In the genomic region with DNA sequence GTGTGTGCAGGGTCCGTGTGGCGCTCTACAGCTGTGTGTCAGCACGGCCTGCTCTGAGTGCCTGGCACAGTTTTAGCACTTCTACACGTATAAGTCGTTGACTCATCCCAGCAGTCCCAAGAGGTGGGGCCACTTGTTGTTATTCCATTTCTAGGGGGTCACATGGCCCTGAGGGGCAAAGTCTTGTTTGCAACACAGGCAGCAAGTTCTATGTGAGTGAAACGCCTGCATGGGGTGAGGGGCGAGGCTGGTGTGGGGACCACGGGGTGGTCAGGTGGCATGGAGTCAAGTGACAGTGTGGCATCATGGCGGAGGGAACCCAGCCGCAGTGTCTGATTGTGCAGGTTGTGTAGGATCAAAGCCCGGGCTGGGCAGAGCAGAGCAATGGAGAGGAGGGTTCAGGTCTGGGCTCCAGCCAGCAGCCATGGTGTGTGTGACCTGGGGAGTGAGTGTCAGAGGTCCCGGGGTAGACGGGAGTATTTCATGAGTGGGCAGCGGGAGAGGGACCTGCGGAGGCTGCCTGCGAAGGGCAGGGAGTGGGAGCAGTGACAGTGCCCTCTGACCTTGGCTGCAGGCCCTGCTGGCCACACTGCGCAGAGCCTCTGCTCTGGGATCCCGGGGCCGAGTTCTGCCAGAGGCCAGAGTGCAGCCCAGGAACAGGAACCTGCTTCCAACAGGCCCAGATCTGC, we compare ENCODE assay signal across 1 cellular context.
TF ChIP-seq lines count a peak whose summit lies in the region.

No MANE protein-coding gene starts in this region.

TF ChIP-seq in HepG2, 621 proteins besides CTCF, POLR2A, EP300 and RAD21 (continued from another document and continues in another):
- TF ChIP-seq, protein P1, sequence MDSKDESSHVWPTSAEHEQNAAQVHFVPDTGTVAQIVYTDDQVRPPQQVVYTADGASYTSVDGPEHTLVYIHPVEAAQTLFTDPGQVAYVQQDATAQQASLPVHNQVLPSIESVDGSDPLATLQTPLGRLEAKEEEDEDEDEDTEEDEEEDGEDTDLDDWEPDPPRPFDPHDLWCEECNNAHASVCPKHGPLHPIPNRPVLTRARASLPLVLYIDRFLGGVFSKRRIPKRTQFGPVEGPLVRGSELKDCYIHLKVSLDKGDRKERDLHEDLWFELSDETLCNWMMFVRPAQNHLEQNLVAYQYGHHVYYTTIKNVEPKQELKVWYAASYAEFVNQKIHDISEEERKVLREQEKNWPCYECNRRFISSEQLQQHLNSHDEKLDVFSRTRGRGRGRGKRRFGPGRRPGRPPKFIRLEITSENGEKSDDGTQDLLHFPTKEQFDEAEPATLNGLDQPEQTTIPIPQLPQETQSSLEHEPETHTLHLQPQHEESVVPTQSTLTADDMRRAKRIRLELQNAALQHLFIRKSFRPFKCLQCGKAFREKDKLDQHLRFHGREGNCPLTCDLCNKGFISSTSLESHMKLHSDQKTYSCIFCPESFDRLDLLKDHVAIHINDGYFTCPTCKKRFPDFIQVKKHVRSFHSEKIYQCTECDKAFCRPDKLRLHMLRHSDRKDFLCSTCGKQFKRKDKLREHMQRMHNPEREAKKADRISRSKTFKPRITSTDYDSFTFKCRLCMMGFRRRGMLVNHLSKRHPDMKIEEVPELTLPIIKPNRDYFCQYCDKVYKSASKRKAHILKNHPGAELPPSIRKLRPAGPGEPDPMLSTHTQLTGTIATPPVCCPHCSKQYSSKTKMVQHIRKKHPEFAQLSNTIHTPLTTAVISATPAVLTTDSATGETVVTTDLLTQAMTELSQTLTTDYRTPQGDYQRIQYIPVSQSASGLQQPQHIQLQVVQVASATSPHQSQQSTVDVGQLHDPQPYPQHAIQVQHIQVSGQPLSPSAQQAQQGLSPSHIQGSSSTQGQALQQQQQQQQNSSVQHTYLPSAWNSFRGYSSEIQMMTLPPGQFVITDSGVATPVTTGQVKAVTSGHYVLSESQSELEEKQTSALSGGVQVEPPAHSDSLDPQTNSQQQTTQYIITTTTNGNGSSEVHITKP (CRISPR knock-in tag; IDR thresholded peaks at IDR 0.05; ENCODE audit: low read depth), result peak; percentile 41
- TF ChIP-seq ZNF724P (CRISPR knock-in tag; IDR thresholded peaks at IDR 0.05; ENCODE audit: borderline replicate concordance), result no peak
- TF ChIP-seq ZNF609 (CRISPR knock-in tag; IDR thresholded peaks at IDR 0.05; ENCODE audit: borderline replicate concordance), result peak; percentile 66; the same call in 1 of the 2 replicates
- no peak; the same call in 1 of the 2 replicates for TF ChIP-seq ZC3H4 (CRISPR knock-in tag; IDR thresholded peaks at IDR 0.05; ENCODE audit: borderline replicate concordance)
- TF ChIP-seq PHF20 (CRISPR knock-in tag; IDR thresholded peaks at IDR 0.05), result peak; percentile 70
- TF ChIP-seq HNRNPL (IDR thresholded peaks at IDR 0.05; ENCODE audit: low read depth, low read length), result peak; percentile 91
- no peak for TF ChIP-seq ATF7 (IDR thresholded peaks at IDR 0.05)
- TF ChIP-seq ATF7 (CRISPR knock-in tag; IDR thresholded peaks at IDR 0.05), result 0 out of 2 replicates have a peak, but pooled peaks have one; percentile 10
- TF ChIP-seq, protein P2, sequence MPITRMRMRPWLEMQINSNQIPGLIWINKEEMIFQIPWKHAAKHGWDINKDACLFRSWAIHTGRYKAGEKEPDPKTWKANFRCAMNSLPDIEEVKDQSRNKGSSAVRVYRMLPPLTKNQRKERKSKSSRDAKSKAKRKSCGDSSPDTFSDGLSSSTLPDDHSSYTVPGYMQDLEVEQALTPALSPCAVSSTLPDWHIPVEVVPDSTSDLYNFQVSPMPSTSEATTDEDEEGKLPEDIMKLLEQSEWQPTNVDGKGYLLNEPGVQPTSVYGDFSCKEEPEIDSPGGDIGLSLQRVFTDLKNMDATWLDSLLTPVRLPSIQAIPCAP (CRISPR knock-in tag; IDR thresholded peaks at IDR 0.05; ENCODE audit: low read depth), result 0 out of 2 replicates have a peak, but pooled peaks have one; percentile 20
- peak; percentile 90 for TF ChIP-seq KDM6A (CRISPR knock-in tag; IDR thresholded peaks at IDR 0.05; ENCODE audit: low read depth)
- TF ChIP-seq NPAS2 (CRISPR knock-in tag; IDR thresholded peaks at IDR 0.05; ENCODE audit: borderline replicate concordance), result 0 out of 2 replicates have a peak, but pooled peaks have one; percentile 68
- TF ChIP-seq YY1 (IDR thresholded peaks at IDR 0.05; ENCODE audit: insufficient read depth, insufficient replicate concordance, low read depth, low read length), result peak; percentile 88
- TF ChIP-seq, protein P3, sequence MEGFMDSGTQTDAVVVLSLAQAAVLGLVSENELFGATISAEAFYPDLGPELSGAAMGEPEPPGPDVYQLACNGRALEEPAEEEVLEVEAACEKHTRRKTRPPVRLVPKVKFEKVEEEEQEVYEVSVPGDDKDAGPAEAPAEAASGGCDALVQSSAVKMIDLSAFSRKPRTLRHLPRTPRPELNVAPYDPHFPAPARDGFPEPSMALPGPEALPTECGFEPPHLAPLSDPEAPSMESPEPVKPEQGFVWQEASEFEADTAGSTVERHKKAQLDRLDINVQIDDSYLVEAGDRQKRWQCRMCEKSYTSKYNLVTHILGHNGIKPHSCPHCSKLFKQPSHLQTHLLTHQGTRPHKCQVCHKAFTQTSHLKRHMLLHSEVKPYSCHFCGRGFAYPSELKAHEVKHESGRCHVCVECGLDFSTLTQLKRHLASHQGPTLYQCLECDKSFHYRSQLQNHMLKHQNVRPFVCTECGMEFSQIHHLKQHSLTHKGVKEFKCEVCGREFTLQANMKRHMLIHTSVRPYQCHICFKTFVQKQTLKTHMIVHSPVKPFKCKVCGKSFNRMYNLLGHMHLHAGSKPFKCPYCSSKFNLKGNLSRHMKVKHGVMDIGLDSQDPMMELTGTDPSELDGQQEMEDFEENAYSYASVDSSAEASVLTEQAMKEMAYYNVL (CRISPR knock-in tag; IDR thresholded peaks at IDR 0.05; ENCODE audit: borderline replicate concordance), result 0 out of 2 replicates have a peak, but pooled peaks have one; percentile 45
- TF ChIP-seq ZNF430 (CRISPR knock-in tag; IDR thresholded peaks at IDR 0.05), result peak; percentile 84; the same call in 1 of the 2 replicates
- peak; percentile 83; the same call in 1 of the 2 replicates for TF ChIP-seq HIC2 (CRISPR knock-in tag; IDR thresholded peaks at IDR 0.05; ENCODE audit: low read depth)
- TF ChIP-seq, protein P4, sequence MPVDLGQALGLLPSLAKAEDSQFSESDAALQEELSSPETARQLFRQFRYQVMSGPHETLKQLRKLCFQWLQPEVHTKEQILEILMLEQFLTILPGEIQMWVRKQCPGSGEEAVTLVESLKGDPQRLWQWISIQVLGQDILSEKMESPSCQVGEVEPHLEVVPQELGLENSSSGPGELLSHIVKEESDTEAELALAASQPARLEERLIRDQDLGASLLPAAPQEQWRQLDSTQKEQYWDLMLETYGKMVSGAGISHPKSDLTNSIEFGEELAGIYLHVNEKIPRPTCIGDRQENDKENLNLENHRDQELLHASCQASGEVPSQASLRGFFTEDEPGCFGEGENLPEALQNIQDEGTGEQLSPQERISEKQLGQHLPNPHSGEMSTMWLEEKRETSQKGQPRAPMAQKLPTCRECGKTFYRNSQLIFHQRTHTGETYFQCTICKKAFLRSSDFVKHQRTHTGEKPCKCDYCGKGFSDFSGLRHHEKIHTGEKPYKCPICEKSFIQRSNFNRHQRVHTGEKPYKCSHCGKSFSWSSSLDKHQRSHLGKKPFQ (CRISPR knock-in tag; IDR thresholded peaks at IDR 0.05; ENCODE audit: insufficient replicate concordance), result no peak
- TF ChIP-seq FOXC1 (CRISPR knock-in tag; IDR thresholded peaks at IDR 0.05; ENCODE audit: borderline replicate concordance), result 0 out of 2 replicates have a peak, but pooled peaks have one; percentile 12
- peak; percentile 89 for TF ChIP-seq CEBPG (CRISPR knock-in tag; IDR thresholded peaks at IDR 0.05)
- TF ChIP-seq TCF7 (IDR thresholded peaks at IDR 0.05; ENCODE audit: low read depth), result 0 out of 2 replicates have a peak, but pooled peaks have one; percentile 6
- peak; percentile 42; the same call in 1 of the 2 replicates for TF ChIP-seq ZNF816 (CRISPR knock-in tag; IDR thresholded peaks at IDR 0.05; ENCODE audit: borderline replicate concordance)
- TF ChIP-seq NFKB2 (CRISPR knock-in tag; IDR thresholded peaks at IDR 0.05; ENCODE audit: borderline replicate concordance), result 0 out of 2 replicates have a peak, but pooled peaks have one; percentile 31
- TF ChIP-seq, protein P5, sequence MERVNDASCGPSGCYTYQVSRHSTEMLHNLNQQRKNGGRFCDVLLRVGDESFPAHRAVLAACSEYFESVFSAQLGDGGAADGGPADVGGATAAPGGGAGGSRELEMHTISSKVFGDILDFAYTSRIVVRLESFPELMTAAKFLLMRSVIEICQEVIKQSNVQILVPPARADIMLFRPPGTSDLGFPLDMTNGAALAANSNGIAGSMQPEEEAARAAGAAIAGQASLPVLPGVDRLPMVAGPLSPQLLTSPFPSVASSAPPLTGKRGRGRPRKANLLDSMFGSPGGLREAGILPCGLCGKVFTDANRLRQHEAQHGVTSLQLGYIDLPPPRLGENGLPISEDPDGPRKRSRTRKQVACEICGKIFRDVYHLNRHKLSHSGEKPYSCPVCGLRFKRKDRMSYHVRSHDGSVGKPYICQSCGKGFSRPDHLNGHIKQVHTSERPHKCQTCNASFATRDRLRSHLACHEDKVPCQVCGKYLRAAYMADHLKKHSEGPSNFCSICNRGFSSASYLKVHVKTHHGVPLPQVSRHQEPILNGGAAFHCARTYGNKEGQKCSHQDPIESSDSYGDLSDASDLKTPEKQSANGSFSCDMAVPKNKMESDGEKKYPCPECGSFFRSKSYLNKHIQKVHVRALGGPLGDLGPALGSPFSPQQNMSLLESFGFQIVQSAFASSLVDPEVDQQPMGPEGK (CRISPR knock-in tag; IDR thresholded peaks at IDR 0.05), result peak; percentile 81
- TF ChIP-seq ZNF546 (CRISPR knock-in tag; conservative IDR thresholded peaks at IDR 0.05), result peak; percentile 82
- peak; percentile 36 for TF ChIP-seq MEIS2 (CRISPR knock-in tag; IDR thresholded peaks at IDR 0.05)
- TF ChIP-seq ZNF749 (CRISPR knock-in tag; IDR thresholded peaks at IDR 0.05; ENCODE audit: borderline replicate concordance), result no peak
- peak; percentile 64; the same call in 1 of the 2 replicates for TF ChIP-seq ZNF619 (CRISPR knock-in tag; IDR thresholded peaks at IDR 0.05)
- TF ChIP-seq GRHL1 (CRISPR knock-in tag; conservative IDR thresholded peaks at IDR 0.05), result no peak
